14 cellular contexts compared by ENCODE assay signal in genomic region chr3:50137567-50137966, GRCh38. TPM values are rescaled to one million over a fixed set of nuclear protein-coding genes. Genes with fewer than 3 reads are reported as not detected.
"Had no signal": no experiment of that assay in that cellular context is flagged by ENCODE, and none has a peak within 500 bp of the region (broad histone marks: within the 10 kb centered on the region; RNA-seq: fewer than 3 reads in every experiment).

No MANE protein-coding gene starts in this region.

- H3K27ac Mint-ChIP-seq: activated CD4-positive, alpha-beta memory T cell treated with anti-CD3 and anti-CD28 coated beads, Interleukin-2, amount 10 ng/mL, durations not matched to agents 7 days and 5 days; activated CD4-positive, alpha-beta T cell treated with anti-CD3 and anti-CD28 coated beads for 36 hours; activated naive CD4-positive, alpha-beta T cell treated with anti-CD3 and anti-CD28 coated beads, Interleukin-2, amount 50 U/mL, for 24 hours; dendritic cell treated with granulocyte-macrophage colony-stimulating factor and Interleukin-4, amounts not matched to agents 40 ng/mL and 50 ng/mL, for 4 days; stimulated activated naive B cell treated with anti-CD40 and anti-IgM and Interleukin-4, amounts not matched to agents 10 μg/mL and 1 μg/mL and 100 μg/mL, for 72 hours; T-helper 2 cell treated with Interferon-gamma antibody and Interleukin-4, amounts not matched to agents 5 μg/mL and 100 μg/mL, for 36 hours had no signal

- H3K4me3 Mint-ChIP-seq: activated CD4-positive, alpha-beta memory T cell treated with anti-CD3 and anti-CD28 coated beads, Interleukin-2, amount 10 ng/mL, durations not matched to agents 7 days and 5 days; activated CD4-positive, alpha-beta T cell treated with anti-CD3 and anti-CD28 coated beads for 36 hours; activated naive CD4-positive, alpha-beta T cell treated with anti-CD3 and anti-CD28 coated beads, Interleukin-2, amount 50 U/mL, for 24 hours; dendritic cell treated with granulocyte-macrophage colony-stimulating factor and Interleukin-4, amounts not matched to agents 40 ng/mL and 50 ng/mL, for 4 days; effector memory CD8-positive, alpha-beta T cell; stimulated activated naive B cell treated with anti-CD40 and anti-IgM and Interleukin-4, amounts not matched to agents 10 μg/mL and 1 μg/mL and 100 μg/mL, for 72 hours; T-helper 2 cell treated with Interferon-gamma antibody and Interleukin-4, amounts not matched to agents 5 μg/mL and 100 μg/mL, for 36 hours had no signal

- DNase-seq: activated CD4-positive, alpha-beta memory T cell treated with anti-CD3 and anti-CD28 coated beads, Interleukin-2, amount 10 ng/mL, durations not matched to agents 7 days and 5 days; activated CD4-positive, alpha-beta T cell treated with anti-CD3 and anti-CD28 coated beads for 36 hours; body of pancreas; effector memory CD8-positive, alpha-beta T cell; stimulated activated naive B cell treated with anti-CD40 and anti-IgM and Interleukin-4, amounts not matched to agents 10 μg/mL and 1 μg/mL and 100 μg/mL, for 72 hours had no signal

- H3K9me3 ChIP-seq: body of pancreas, gastroesophageal sphincter had no signal

- ATAC-seq: body of pancreas; effector memory CD8-positive, alpha-beta T cell; gastroesophageal sphincter; stimulated activated naive B cell treated with anti-CD40 and anti-IgM and Interleukin-4, amounts not matched to agents 10 μg/mL and 1 μg/mL and 100 μg/mL, for 72 hours had no signal

- H3K36me3 ChIP-seq: gastroesophageal sphincter had no signal

- H3K27me3 ChIP-seq: body of pancreas, gastroesophageal sphincter had no signal

- H3K4me3 ChIP-seq: body of pancreas, gastroesophageal sphincter had no signal

- H3K27me3 Mint-ChIP-seq: activated CD4-positive, alpha-beta memory T cell treated with anti-CD3 and anti-CD28 coated beads, Interleukin-2, amount 10 ng/mL, durations not matched to agents 7 days and 5 days; activated CD4-positive, alpha-beta T cell treated with anti-CD3 and anti-CD28 coated beads for 36 hours; activated naive CD4-positive, alpha-beta T cell treated with anti-CD3 and anti-CD28 coated beads, Interleukin-2, amount 50 U/mL, for 24 hours; type B pancreatic cell had no signal

- H3K36me3 Mint-ChIP-seq: activated naive CD4-positive, alpha-beta T cell treated with anti-CD3 and anti-CD28 coated beads, Interleukin-2, amount 50 U/mL, for 24 hours; stimulated activated naive B cell treated with anti-CD40 and anti-IgM and Interleukin-4, amounts not matched to agents 10 μg/mL and 1 μg/mL and 100 μg/mL, for 72 hours; type B pancreatic cell had no signal

- H3K27ac ChIP-seq: body of pancreas, gastroesophageal sphincter had no signal

- H3K9me3 Mint-ChIP-seq: activated CD4-positive, alpha-beta memory T cell treated with anti-CD3 and anti-CD28 coated beads, Interleukin-2, amount 10 ng/mL, durations not matched to agents 7 days and 5 days; activated naive CD4-positive, alpha-beta T cell treated with anti-CD3 and anti-CD28 coated beads, Interleukin-2, amount 50 U/mL, for 24 hours; dendritic cell treated with granulocyte-macrophage colony-stimulating factor and Interleukin-4, amounts not matched to agents 40 ng/mL and 50 ng/mL, for 4 days; effector memory CD8-positive, alpha-beta T cell; stimulated activated naive B cell treated with anti-CD40 and anti-IgM and Interleukin-4, amounts not matched to agents 10 μg/mL and 1 μg/mL and 100 μg/mL, for 72 hours; T-helper 2 cell treated with Interferon-gamma antibody and Interleukin-4, amounts not matched to agents 5 μg/mL and 100 μg/mL, for 36 hours; type B pancreatic cell had no signal

- H3K4me1 ChIP-seq: body of pancreas had no signal

RNA-seq across cellular contexts. Expression of gene GNAT1, which starts 53.8 kb away (rescaled TPM):
- total RNA-seq: activated CD4-positive, alpha-beta memory T cell treated with anti-CD3 and anti-CD28 coated beads, Interleukin-2, amount 10 ng/mL, durations not matched to agents 7 days and 5 days; body of pancreas; epithelial cell of proximal tubule; gastroesophageal sphincter; kidney epithelial cell; posterior vena cava had no signal
- polyA plus RNA-seq: liver had no signal
